In genomic region chr7:131605280-131605878, GRCh38 we compare ENCODE assay signal across 18 cellular contexts. TPM values are rescaled to one million over a fixed set of nuclear protein-coding genes. Genes with fewer than 3 reads are reported as not detected.
DNase-seq lines count a peak whose midpoint lies in the region; ATAC-seq and TF ChIP-seq lines count a peak whose summit lies in the region.
"Had no signal": no experiment of that assay in that cellular context is flagged by ENCODE, and none has a peak within 500 bp of the region (broad histone marks: within the 10 kb centered on the region; RNA-seq: fewer than 3 reads in every experiment).

No MANE protein-coding gene starts in this region.

- dilution Hi-C loops in IMR-90 (cut with HindIII; ENCODE audit: low sequenced_read_pairs, unreplicated experiment), result no loop called here

- no peak for TF ChIP-seq CTCF in BE2C (IDR thresholded peaks at IDR 0.05; ENCODE audit: low read depth, low read length)
- TF ChIP-seq CTCF in IMR-90 (conservative IDR thresholded peaks at IDR 0.05; ENCODE audit: low read depth, low read length), result no peak
- TF ChIP-seq CTCF in foreskin keratinocyte (conservative IDR thresholded peaks at IDR 0.05), result no peak
- no peak for TF ChIP-seq CTCF in hepatocyte (IDR thresholded peaks at IDR 0.05; ENCODE audit: poor library complexity)

- intact Hi-C loops in IMR-90 (cut with micrococcal nuclease), result no loop called here

- H2BK15ac ChIP-seq in IMR-90 (ENCODE audit: low read depth, low read length) (no peak overlapping the region), mesenchymal stem cell (ENCODE audit: low read depth, poor library complexity, severe bottlenecking) (no peak overlapping the region)

- DNase-seq in BE2C (peak; percentile 31), IMR-90 (no peak), SJSA1 (ENCODE audit: low read depth in 1 of 2, low spot score in 2 of 2) (peak in 1 of 2 experiments; percentile 19), iPS-NIHi7 (ENCODE audit: extremely low spot score) (peak; percentile 62), foreskin keratinocyte (no peak), HEK293T (ENCODE audit: extremely low spot score) (no peak), mesenchymal stem cell (no peak), hepatocyte (ENCODE audit: low spot score) (no peak)
- DNase-seq: activated CD4-positive, alpha-beta T cell treated with anti-CD3 and anti-CD28 coated beads, Interleukin-2, amount 10 ng/mL, durations not matched to agents 7 days and 5 days; activated naive CD8-positive, alpha-beta T cell treated with anti-CD3 and anti-CD28 coated beads, Interleukin-2, amount 10 ng/mL, durations not matched to agents 7 days and 5 days; activated T-cell treated with anti-CD3 and anti-CD28 coated beads, Interleukin-2, amount 50 U/mL, for 1 hour; caudate nucleus; kidney; NCI-H1092 treated with DMSO at 0.1 percent for 48 hours; NCI-H774; SHP77; stimulated activated CD4-positive, alpha-beta T cell treated with anti-CD3 and anti-CD28 coated beads, Interleukin-4, amount 100 ng/mL, for 4 hours; T-helper 9 cell had no signal

- H3K14ac ChIP-seq in IMR-90 (replicated peaks; ENCODE audit: low read depth, low read length) (no peak overlapping the region), mesenchymal stem cell (ENCODE audit: low read length in 2 of 2) (no peak overlapping the region)

- H4K20me1 ChIP-seq in IMR-90 (ENCODE audit: insufficient read depth, low read length), result no peaks in the 10 kb centered on the region
- H4K20me1 ChIP-seq in hepatocyte (ENCODE audit: insufficient read depth, poor library complexity, severe bottlenecking), result no peaks in the 10 kb centered on the region

- H4K5ac ChIP-seq in IMR-90 (ENCODE audit: low read depth, low read length), result no peak overlapping the region

- H3K4me1 ChIP-seq in BE2C, result peaks cover 4% of the 10 kb centered on the region
- peaks cover 5% of the 10 kb centered on the region; the same call in 1 of the 2 replicates for H3K4me1 ChIP-seq in IMR-90 (ENCODE audit: control insufficient read depth, insufficient read depth, low read length)
- peaks cover 42% of the 10 kb centered on the region for H3K4me1 ChIP-seq in SJSA1 (replicated peaks)
- H3K4me1 ChIP-seq in foreskin keratinocyte, result peaks cover 6% of the 10 kb centered on the region
- peaks cover 4% of the 10 kb centered on the region for H3K4me1 ChIP-seq in mesenchymal stem cell (ENCODE audit: control insufficient read depth, insufficient read depth, low read depth, low read length)
- peaks cover 6% of the 10 kb centered on the region for H3K4me1 ChIP-seq in hepatocyte (ENCODE audit: insufficient read depth)

- H3K9ac ChIP-seq in IMR-90 (ENCODE audit: low read depth, low read length) (no peak overlapping the region), mesenchymal stem cell (ENCODE audit: low read length) (no peak overlapping the region)

- H4K91ac ChIP-seq in IMR-90 (ENCODE audit: insufficient read depth, low read depth, low read length), result no peak overlapping the region
- no peak overlapping the region for H4K91ac ChIP-seq in mesenchymal stem cell (ENCODE audit: low read length)

- H3K36me3 ChIP-seq in BE2C (no peaks in the 10 kb centered on the region), IMR-90 (ENCODE audit: control insufficient read depth, insufficient read depth, low read length) (no peaks in the 10 kb centered on the region), SJSA1 (no peaks in the 10 kb centered on the region), mesenchymal stem cell (ENCODE audit: control insufficient read depth in 1 of 2, insufficient read depth in 2 of 2, low read depth in 1 of 2, low read length in 2 of 2) (no peaks in the 10 kb centered on the region), hepatocyte (replicated peaks; ENCODE audit: insufficient read depth, low read depth) (no peaks in the 10 kb centered on the region)

- H3K4ac ChIP-seq in IMR-90 (ENCODE audit: low read depth, low read length) (0 out of 2 replicates have a peak overlapping the region, but pooled peaks have one; percentile 10), mesenchymal stem cell (ENCODE audit: low read depth in 1 of 2, low read length in 2 of 2) (no peak overlapping the region)

- in situ Hi-C loops in IMR-90 (cut with MboI; ENCODE audit: low sequenced_read_pairs), result no loop called here

- H3K56ac ChIP-seq in IMR-90 (ENCODE audit: extremely low read depth, insufficient read depth, low read length), result no peak overlapping the region

- WGBS in IMR-90 (ENCODE audit: extremely low coverage in 2 of 2, insufficient read length in 1 of 2), 2 experiments, result 60% methylated on average over 1 of the region's 9 CpGs; no CpG with 5 or more reads in 1 of the 2 experiments
- 52% methylated on average over 9 of the region's 9 CpGs for WGBS in mesenchymal stem cell
- 56% methylated on average over 9 of the region's 9 CpGs for WGBS in hepatocyte (ENCODE audit: low lambda C conversion rate, missing lambda C conversion rate)

- H3K23ac ChIP-seq in IMR-90 (ENCODE audit: low read depth, low read length) (no peak overlapping the region), mesenchymal stem cell (ENCODE audit: low read length in 2 of 2) (no peak overlapping the region)

- no peak overlapping the region for H2AK9ac ChIP-seq in IMR-90 (replicated peaks; ENCODE audit: low read depth, low read length, poor library complexity)

- H3K79me1 ChIP-seq in IMR-90 (ENCODE audit: low read depth in 1 of 2, low read length in 2 of 2) (no peaks in the 10 kb centered on the region), mesenchymal stem cell (replicated peaks; ENCODE audit: low read length, poor library complexity, severe bottlenecking) (no peaks in the 10 kb centered on the region)

- H2BK120ac ChIP-seq in IMR-90 (ENCODE audit: low read depth, low read length), result no peak overlapping the region
- H2BK120ac ChIP-seq in mesenchymal stem cell (ENCODE audit: low read depth, low read length), result no peak overlapping the region

- H2BK20ac ChIP-seq in IMR-90 (ENCODE audit: low read depth, low read length), result no peak overlapping the region

- TF ChIP-seq POLR2A in IMR-90 (IDR thresholded peaks at IDR 0.05; ENCODE audit: low read depth, low read length), result no peak

- H3K4me2 ChIP-seq in IMR-90 (ENCODE audit: low read depth, low read length) (no peak overlapping the region), mesenchymal stem cell (ENCODE audit: low read length, poor library complexity, severe bottlenecking) (no peak overlapping the region), hepatocyte (no peak overlapping the region)

- peak overlapping the region; percentile 23 for H2AFZ ChIP-seq in IMR-90 (replicated peaks; ENCODE audit: low read length, poor library complexity)
- no peak overlapping the region for H2AFZ ChIP-seq in mesenchymal stem cell (ENCODE audit: low read depth, low read length)
- no peak overlapping the region for H2AFZ ChIP-seq in hepatocyte

- H3K27me3 ChIP-seq in BE2C, result no peaks in the 10 kb centered on the region
- peaks cover 8% of the 10 kb centered on the region; the same call in 1 of the 2 replicates for H3K27me3 ChIP-seq in IMR-90 (ENCODE audit: control insufficient read depth, insufficient read depth, low read length)
- H3K27me3 ChIP-seq in SJSA1 (replicated peaks), result no peaks in the 10 kb centered on the region
- no peaks in the 10 kb centered on the region for H3K27me3 ChIP-seq in foreskin keratinocyte
- peaks cover 0 to 48% of the 10 kb centered on the region in 2 experiments for H3K27me3 ChIP-seq in mesenchymal stem cell (ENCODE audit: control insufficient read depth in 1 of 2, insufficient read depth in 1 of 2, low read length in 2 of 2)
- no peaks in the 10 kb centered on the region for H3K27me3 ChIP-seq in hepatocyte

- H3K79me2 ChIP-seq in hepatocyte, result no peaks in the 10 kb centered on the region

- no peaks in the 10 kb centered on the region for H3K9me2 ChIP-seq in hepatocyte (replicated peaks; ENCODE audit: insufficient read depth)

- H2BK5ac ChIP-seq in IMR-90 (ENCODE audit: low read depth, low read length, poor library complexity, severe bottlenecking) (no peak overlapping the region), mesenchymal stem cell (ENCODE audit: low read depth, low read length, poor library complexity, severe bottlenecking) (no peak overlapping the region)

- H3K27ac ChIP-seq in IMR-90 (ENCODE audit: insufficient read depth, low read length) (no peak overlapping the region), SJSA1 (peak overlapping the region; percentile 39; the same call in 1 of the 2 replicates), foreskin keratinocyte (no peak overlapping the region), mesenchymal stem cell (ENCODE audit: low read length, poor library complexity, severe bottlenecking) (no peak overlapping the region), hepatocyte (no peak overlapping the region)

- H2BK12ac ChIP-seq in mesenchymal stem cell (ENCODE audit: low read length in 2 of 2), result no peak overlapping the region

- BruUV-seq in IMR-90 (replicated peaks; lab: Mats Ljungman, UMichigan), result no TSS peak

- H3K18ac ChIP-seq in IMR-90 (ENCODE audit: low read depth, low read length), result no peak overlapping the region
- H3K18ac ChIP-seq in mesenchymal stem cell (ENCODE audit: low read depth in 1 of 2, low read length in 2 of 2), result no peak overlapping the region

- ATAC-seq in IMR-90 (ENCODE audit: low read depth), result no peak
- no peak for ATAC-seq in foreskin keratinocyte

- H3K9me1 ChIP-seq in IMR-90 (ENCODE audit: insufficient read depth, low read length), result peaks cover 12% of the 10 kb centered on the region; the same call in 1 of the 2 replicates

- H4K8ac ChIP-seq in IMR-90 (ENCODE audit: low read depth in 2 of 2, low read length in 2 of 2) (no peak overlapping the region), mesenchymal stem cell (ENCODE audit: low read length) (no peak overlapping the region)

- POLR2A ChIA-PET in IMR-90 (lab: Charles Lee; ENCODE audit: unreplicated experiment) (no interaction called here), HEK293T (lab: Yijun Ruan, JAX) (no interaction called here)

- H2AK5ac ChIP-seq in IMR-90 (ENCODE audit: low read depth, low read length), result 0 out of 2 replicates have a peak overlapping the region, but pooled peaks have one; percentile 13
- no peak overlapping the region for H2AK5ac ChIP-seq in mesenchymal stem cell (ENCODE audit: low read length, severe bottlenecking)

- CTCF ChIA-PET in IMR-90 (lab: Yijun Ruan, JAX) (interaction anchor here (1.2 kb wide), 1 partner anchor 50 kb away, joined by 4 read pairs; no protein-coding TSS in a partner anchor), HEK293T (lab: Yijun Ruan, JAX) (no interaction called here)

- TF ChIP-seq RAD21 in IMR-90 (IDR thresholded peaks at IDR 0.05; ENCODE audit: low read length), result no peak

- no peaks in the 10 kb centered on the region for H3K9me3 ChIP-seq in BE2C
- H3K9me3 ChIP-seq in IMR-90 (ENCODE audit: control insufficient read depth, insufficient read depth, low read length), result no peaks in the 10 kb centered on the region
- H3K9me3 ChIP-seq in SJSA1 (replicated peaks), result no peaks in the 10 kb centered on the region
- H3K9me3 ChIP-seq in mesenchymal stem cell (ENCODE audit: control insufficient read depth, low read length), result no peaks in the 10 kb centered on the region
- H3K9me3 ChIP-seq in hepatocyte (ENCODE audit: low read depth), result no peaks in the 10 kb centered on the region

- no peak overlapping the region for H3K4me3 ChIP-seq in BE2C (ENCODE audit: low read depth, low read length)
- H3K4me3 ChIP-seq in IMR-90 (ENCODE audit: insufficient read depth, low read depth, low read length), result no peak overlapping the region
- H3K4me3 ChIP-seq in SJSA1, result no peak overlapping the region
- H3K4me3 ChIP-seq in mesenchymal stem cell (ENCODE audit: insufficient read depth in 1 of 2, low read depth in 1 of 2, low read length in 2 of 2), result no peak overlapping the region
- H3K4me3 ChIP-seq in hepatocyte, result no peak overlapping the region

RNA-seq across cellular contexts. Expression of gene PODXL, which starts 49.0 kb away (rescaled TPM):
- 0.56 TPM for polyA plus RNA-seq in BE2C (2012; ENCODE audit: insufficient read depth, insufficient read length, low read depth)
- total RNA-seq in IMR-90 (2012; rRNA removed), result 1.3 and 1.4 TPM in 2 replicates
- polyA plus RNA-seq in IMR-90 (2012; rRNA removed), result 3.8 and 4.2 TPM in 2 replicates
- 1.9 and 2.1 TPM in 2 replicates for polyA plus RNA-seq in IMR-90 (2012; cell fraction: cytosol; rRNA removed)
- polyA plus RNA-seq in IMR-90 (2012; cell fraction: nucleus; rRNA removed; ENCODE audit: low replicate concordance), result 6.7 and 7.8 TPM in 2 replicates
- 5.1 and 5.5 TPM in 2 replicates for total RNA-seq in SJSA1 (2014; rRNA removed; shearing (Covaris generic))
- 0.53 and 2.3 TPM in 2 replicates for total RNA-seq in foreskin keratinocyte
- 0.17 and 0.72 TPM in 2 replicates for polyA plus RNA-seq in foreskin keratinocyte
- 1.1 TPM for polyA plus RNA-seq in mesenchymal stem cell (2013, experiment 1 of 2)
- 1.1 TPM for polyA plus RNA-seq in mesenchymal stem cell (2013, experiment 2 of 2)
- total RNA-seq in hepatocyte, result 52.8 and 77.3 TPM in 2 replicates
- polyA plus RNA-seq in hepatocyte, result 84.1 and 99.2 TPM in 2 replicates

Comparison
In these comparisons a context has a peak if more than half of its experiments do, and no peak if none do; other contexts are left out.
1. DNase-seq: peak in BE2C (single experiment) and iPS-NIHi7 (single experiment); none in IMR-90 (single experiment), foreskin keratinocyte (0 of 2), HEK293T (single experiment), mesenchymal stem cell (single experiment) and hepatocyte (single experiment).